Comparison of ENCODE assay signal across 3 cellular contexts in genomic region chr9:74533253-74533652, GRCh38.
"Had no signal": no experiment of that assay in that cellular context is flagged by ENCODE, and none has a peak within 500 bp of the region (broad histone marks: within the 10 kb centered on the region; RNA-seq: fewer than 3 reads in every experiment).

No MANE protein-coding gene starts in this region.

- DNase-seq: GDM1, GF-D8 had no signal

- ATAC-seq: GM12878 had no signal

- H3K4me3 ChIP-seq: GM12878 had no signal
